In genomic region chr18:50193796-50194622, GRCh38 we compare ENCODE assay signal across 8 cellular contexts. TPM values are rescaled to one million over a fixed set of nuclear protein-coding genes. Genes with fewer than 3 reads are reported as not detected.
A peak's percentile ranks its signal among the peaks of the same experiment; 100 is the strongest.
DNase-seq lines count a peak whose midpoint lies in the region; ATAC-seq and TF ChIP-seq lines count a peak whose summit lies in the region.

No MANE protein-coding gene starts in this region.

- no peaks in the 10 kb centered on the region for H3K9me3 ChIP-seq in CD4-positive, alpha-beta memory T cell (ENCODE audit: control insufficient read depth in 1 of 2, low read length in 2 of 2)
- H3K9me3 ChIP-seq in breast epithelium (no peaks in the 10 kb centered on the region), muscle layer of duodenum (ENCODE audit: control insufficient read depth in 1 of 2, low read length in 2 of 2) (no peaks in the 10 kb centered on the region)

- H3K4me3 ChIP-seq in CD4-positive, alpha-beta memory T cell (ENCODE audit: low read length in 2 of 2), result no peak overlapping the region
- peak overlapping the region; percentile 51 to 88 (median 59) for H3K4me3 ChIP-seq in breast epithelium
- peak overlapping the region; percentile 46 to 69 for H3K4me3 ChIP-seq in muscle layer of duodenum (ENCODE audit: low read depth in 1 of 2, low read length in 2 of 2)

- no peaks in the 10 kb centered on the region for H3K36me3 Mint-ChIP-seq in CD4-positive, alpha-beta memory T cell

- intact Hi-C loops in CD4-positive, alpha-beta memory T cell (cut with micrococcal nuclease), result no loop called here
- intact Hi-C loops in breast epithelium (cut with DNase I; ENCODE audit: low total_unique reads), result no loop called here

- peaks cover 39 to 56% of the 10 kb centered on the region in 2 donors for H3K27me3 Mint-ChIP-seq in CD4-positive, alpha-beta memory T cell

- CTCF ChIA-PET in CD4-positive, alpha-beta memory T cell (lab: Charles Lee; ENCODE audit: partially characterized antibody), result interaction anchor here (1.0 to 1.2 kb wide), 2 partner anchors 9 to 163 kb away, joined by 3 read pairs; no protein-coding TSS in a partner anchor

- TF ChIP-seq POLR2A in breast epithelium (IDR thresholded peaks at IDR 0.05), result no peak

- peak; percentile 4 for ATAC-seq in HG02678 (IDR thresholded peaks at IDR 0.05; ENCODE audit: unreplicated experiment)

- peaks cover 0 to 4% (median 0%) of the 10 kb centered on the region in 8 donors for H3K9me3 Mint-ChIP-seq in CD4-positive, alpha-beta memory T cell

- DNase-seq in CD4-positive, alpha-beta memory T cell, result no peak
- peak; percentile 20 to 54 for DNase-seq in breast epithelium (ENCODE audit: low spot score in 2 of 2)
- no peak for DNase-seq in occipital lobe (lab: John Stamatoyannopoulos, UW)
- no peak for DNase-seq in hypothalamus (lab: John Stamatoyannopoulos, UW)
- no peak for DNase-seq in Kasumi-1 (lab: John Stamatoyannopoulos, UW)
- DNase-seq in DMS153 (lab: John Stamatoyannopoulos, UW), result no peak

- POLR2A ChIA-PET in CD4-positive, alpha-beta memory T cell (lab: Charles Lee; ENCODE audit: partially characterized antibody), result no interaction called here

- no peak for TF ChIP-seq CTCF in breast epithelium (IDR thresholded peaks at IDR 0.05)

- H3K27ac ChIP-seq in CD4-positive, alpha-beta memory T cell (ENCODE audit: low read depth, low read length), result no peak overlapping the region
- H3K27ac ChIP-seq in breast epithelium, result peak overlapping the region; percentile 76 to 80
- H3K27ac ChIP-seq in muscle layer of duodenum (ENCODE audit: low read length), result peak overlapping the region; percentile 31

- peaks cover 5 to 21% (median 11%) of the 10 kb centered on the region in 4 donors for H3K4me1 Mint-ChIP-seq in CD4-positive, alpha-beta memory T cell

- peaks cover 22% of the 10 kb centered on the region for H3K27me3 ChIP-seq in CD4-positive, alpha-beta memory T cell (ENCODE audit: insufficient read depth, low read length)
- H3K27me3 ChIP-seq in breast epithelium (peaks cover 0 to 3% of the 10 kb centered on the region in 2 donors), muscle layer of duodenum (ENCODE audit: low read depth, low read length) (peaks cover 29% of the 10 kb centered on the region)

- no peaks in the 10 kb centered on the region for H3K36me3 ChIP-seq in CD4-positive, alpha-beta memory T cell (ENCODE audit: insufficient read depth, low read length)
- H3K36me3 ChIP-seq in breast epithelium, result no peaks in the 10 kb centered on the region
- H3K36me3 ChIP-seq in muscle layer of duodenum (ENCODE audit: control insufficient read depth in 1 of 2, insufficient read depth in 2 of 2, low read length in 2 of 2), result no peaks in the 10 kb centered on the region

- H3K27ac Mint-ChIP-seq in CD4-positive, alpha-beta memory T cell, result no peak overlapping the region

- H3K4me1 ChIP-seq in CD4-positive, alpha-beta memory T cell (ENCODE audit: insufficient read depth, low read length), result peaks cover 12% of the 10 kb centered on the region
- H3K4me1 ChIP-seq in breast epithelium, result peaks cover 0 to 3% of the 10 kb centered on the region in 2 donors
- H3K4me1 ChIP-seq in muscle layer of duodenum (ENCODE audit: control insufficient read depth in 1 of 2, insufficient read depth in 2 of 2, low read length in 2 of 2), result peaks cover 0 to 22% of the 10 kb centered on the region in 2 donors

- H3K4me3 Mint-ChIP-seq in CD4-positive, alpha-beta memory T cell, result peak overlapping the region; percentile 41 to 76 (median 67)

RNA-seq across cellular contexts. Expression of gene MYO5B, which starts 0.9 kb away (rescaled TPM):
- not detected for total RNA-seq in CD4-positive, alpha-beta memory T cell
- polyA plus RNA-seq in CD4-positive, alpha-beta memory T cell, result under 1 TPM in 1 of 2 donors, not detected in 1; 0.02 TPM
- total RNA-seq in breast epithelium (10 to 100 TPM in 2 of 3 donors, 1 to 10 TPM in 1; 2.4 to 53.1 (median 22.0) TPM), occipital lobe (30.7 TPM)

Comparison
In these comparisons a context has a peak if more than half of its experiments do, and no peak if none do; other contexts are left out.
1. DNase-seq: peak in breast epithelium (2 of 2); none in CD4-positive, alpha-beta memory T cell (0 of 5), occipital lobe (single experiment), hypothalamus (0 of 51), Kasumi-1 (0 of 2) and DMS153 (single experiment).
2. H3K4me3 ChIP-seq: peak in breast epithelium (3 of 3) and muscle layer of duodenum (2 of 2); none in CD4-positive, alpha-beta memory T cell (0 of 2).